ENCODE assay signal across 18 cellular contexts in genomic region chr12:119674560-119674959, GRCh38. TPM values are rescaled to one million over a fixed set of nuclear protein-coding genes. Genes with fewer than 3 reads are reported as not detected.
DNase-seq lines count a peak whose midpoint lies in the region; ATAC-seq and TF ChIP-seq lines count a peak whose summit lies in the region.
"Had no signal": no experiment of that assay in that cellular context is flagged by ENCODE, and none has a peak within 500 bp of the region (broad histone marks: within the 10 kb centered on the region; RNA-seq: fewer than 3 reads in every experiment).

No MANE protein-coding gene starts in this region.

- POLR2A ChIA-PET in activated CD4-positive, alpha-beta memory T cell treated with anti-CD3 and anti-CD28 coated beads for 36 hours (lab: Charles Lee): no interaction called here

- H3K4me1 Mint-ChIP-seq in activated CD4-positive, alpha-beta T cell treated with anti-CD3 and anti-CD28 coated beads, Interleukin-2, amount 10 ng/mL, durations not matched to agents 24 days and 14 days: peaks cover 51% of the 10 kb centered on the region
- H3K4me1 Mint-ChIP-seq in activated CD4-positive, alpha-beta memory T cell treated with anti-CD3 and anti-CD28 coated beads for 36 hours (ENCODE audit: low read depth): peaks cover 57% of the 10 kb centered on the region
- peaks cover 66% of the 10 kb centered on the region for H3K4me1 Mint-ChIP-seq in stimulated activated memory B cell treated with anti-CD40 and anti-IgM and Interleukin-4, amounts not matched to agents 10 μg/mL and 1 μg/mL and 100 μg/mL, for 72 hours
- H3K4me1 Mint-ChIP-seq in GM23338: peaks cover 10% of the 10 kb centered on the region

- intact Hi-C loops in activated CD4-positive, alpha-beta T cell treated with anti-CD3 and anti-CD28 coated beads, Interleukin-2, amount 10 ng/mL, durations not matched to agents 24 days and 14 days (cut with micrococcal nuclease): no loop called here
- intact Hi-C loops in activated CD4-positive, alpha-beta memory T cell treated with anti-CD3 and anti-CD28 coated beads for 36 hours (cut with micrococcal nuclease): loop anchor here (5.0 to 10.0 kb wide), 2 partner anchors 343 to 1640 kb away; no protein-coding TSS in a partner anchor

- no peak for TF ChIP-seq CTCF in GM23338 (conservative IDR thresholded peaks at IDR 0.05; ENCODE audit: low read depth in 2 of 2)

- H3K79me2 ChIP-seq in GM23338 (replicated peaks; ENCODE audit: insufficient read depth): peaks cover 24% of the 10 kb centered on the region

- peaks cover 68% of the 10 kb centered on the region for H3K36me3 ChIP-seq in GM23338 (ENCODE audit: insufficient read depth)

- peak overlapping the region; percentile 64 for H3K4me3 Mint-ChIP-seq in activated CD4-positive, alpha-beta T cell treated with anti-CD3 and anti-CD28 coated beads, Interleukin-2, amount 10 ng/mL, durations not matched to agents 24 days and 14 days
- H3K4me3 Mint-ChIP-seq in activated CD4-positive, alpha-beta memory T cell treated with anti-CD3 and anti-CD28 coated beads for 36 hours: no peak overlapping the region
- H3K4me3 Mint-ChIP-seq in stimulated activated memory B cell treated with anti-CD40 and anti-IgM and Interleukin-4, amounts not matched to agents 10 μg/mL and 1 μg/mL and 100 μg/mL, for 72 hours: no peak overlapping the region
- H3K4me3 Mint-ChIP-seq in GM23338: no peak overlapping the region
- H3K4me3 Mint-ChIP-seq: activated T-cell treated with anti-CD3 and anti-CD28 coated beads, Interleukin-2, amount 50 U/mL, for 4 hours; HFFc6 had no signal

- CTCF ChIA-PET in activated CD4-positive, alpha-beta memory T cell treated with anti-CD3 and anti-CD28 coated beads for 36 hours (lab: Charles Lee): interaction anchor here (1.1 to 1.4 kb wide), 2 partner anchors 106 to 231 kb away, joined by 3 read pairs; no protein-coding TSS in a partner anchor

- no peaks in the 10 kb centered on the region for H3K9me3 Mint-ChIP-seq in activated CD4-positive, alpha-beta T cell treated with anti-CD3 and anti-CD28 coated beads, Interleukin-2, amount 10 ng/mL, durations not matched to agents 24 days and 14 days
- no peaks in the 10 kb centered on the region for H3K9me3 Mint-ChIP-seq in activated CD4-positive, alpha-beta memory T cell treated with anti-CD3 and anti-CD28 coated beads for 36 hours
- H3K9me3 Mint-ChIP-seq in stimulated activated memory B cell treated with anti-CD40 and anti-IgM and Interleukin-4, amounts not matched to agents 10 μg/mL and 1 μg/mL and 100 μg/mL, for 72 hours: no peaks in the 10 kb centered on the region
- no peaks in the 10 kb centered on the region for H3K9me3 Mint-ChIP-seq in GM23338
- H3K9me3 Mint-ChIP-seq: activated T-cell treated with anti-CD3 and anti-CD28 coated beads, Interleukin-2, amount 50 U/mL, for 4 hours; HFFc6; T-helper 1 cell treated with Interleukin-12 subunit alpha and Interleukin-12 subunit beta and Interleukin-4 antibody, amounts not matched to agents 30 μg/mL and 1 μg/mL, for 36 hours had no signal

- H3F3A ChIP-seq in GM23338 (replicated peaks; ENCODE audit: low read depth): 0 out of 2 replicates have a peak, but pooled peaks cover 3% of the 10 kb centered on the region

- H3K27ac ChIP-seq in GM23338 (ENCODE audit: low read depth): no peak overlapping the region

- no peak overlapping the region for H3K4me2 ChIP-seq in GM23338

- H3K27me3 Mint-ChIP-seq in activated CD4-positive, alpha-beta T cell treated with anti-CD3 and anti-CD28 coated beads, Interleukin-2, amount 10 ng/mL, durations not matched to agents 24 days and 14 days: no peaks in the 10 kb centered on the region
- H3K27me3 Mint-ChIP-seq in activated CD4-positive, alpha-beta memory T cell treated with anti-CD3 and anti-CD28 coated beads for 36 hours: no peaks in the 10 kb centered on the region
- no peaks in the 10 kb centered on the region for H3K27me3 Mint-ChIP-seq in stimulated activated memory B cell treated with anti-CD40 and anti-IgM and Interleukin-4, amounts not matched to agents 10 μg/mL and 1 μg/mL and 100 μg/mL, for 72 hours
- peaks cover 2% of the 10 kb centered on the region for H3K27me3 Mint-ChIP-seq in GM23338 (ENCODE audit: insufficient read depth, low read depth, poor library complexity)

- no peak for DNase-seq in activated CD4-positive, alpha-beta T cell treated with anti-CD3 and anti-CD28 coated beads, Interleukin-2, amount 10 ng/mL, durations not matched to agents 24 days and 14 days
- no peak for DNase-seq in activated CD4-positive, alpha-beta T cell treated with anti-CD3 and anti-CD28 coated beads, Interleukin-2, amount 50 U/mL, for 48 hours
- DNase-seq in activated CD4-positive, alpha-beta memory T cell treated with anti-CD3 and anti-CD28 coated beads for 36 hours: no peak
- DNase-seq in GM23338 (ENCODE audit: low spot score) (no peak), NCI-H524 (lab: John Stamatoyannopoulos, UW) (no peak)
- DNase-seq: 8988T; activated CD4-positive, CD25-positive, alpha-beta regulatory T cell treated with anti-CD3 and anti-CD28 coated beads, Interleukin-2, amount 50 U/mL, for 72 hours; activated T-cell treated with anti-CD3 and anti-CD28 coated beads, Interleukin-2, amount 50 U/mL, for 4 hours; aorta; DMS53; HFFc6; left cardiac atrium; NCI-H82 had no signal

- no peak overlapping the region for H2AFZ ChIP-seq in GM23338

- no peaks in the 10 kb centered on the region for H3K27me3 ChIP-seq in GM23338 (ENCODE audit: insufficient read depth)
- H3K27me3 ChIP-seq: tibial nerve had no signal

- H3K4me1 ChIP-seq in GM23338 (ENCODE audit: insufficient read depth): no peaks in the 10 kb centered on the region

- peak; percentile 51 for ATAC-seq in esophagus mucosa
- ATAC-seq in stimulated activated memory B cell treated with anti-CD40 and anti-IgM and Interleukin-4, amounts not matched to agents 10 μg/mL and 1 μg/mL and 100 μg/mL, for 72 hours: no peak
- no peak for ATAC-seq in GM23338
- no peak for ATAC-seq in SK-N-SH treated with all-trans-retinoic acid at 6 μM for 48 hours
- ATAC-seq: activated T-cell treated with anti-CD3 and anti-CD28 coated beads, Interleukin-2, amount 50 U/mL, for 4 hours had no signal

- H3K36me3 Mint-ChIP-seq in activated CD4-positive, alpha-beta T cell treated with anti-CD3 and anti-CD28 coated beads, Interleukin-2, amount 10 ng/mL, durations not matched to agents 24 days and 14 days (ENCODE audit: low read depth): peaks cover 89% of the 10 kb centered on the region
- H3K36me3 Mint-ChIP-seq in activated CD4-positive, alpha-beta memory T cell treated with anti-CD3 and anti-CD28 coated beads for 36 hours: peaks cover 76% of the 10 kb centered on the region
- peaks cover 89% of the 10 kb centered on the region for H3K36me3 Mint-ChIP-seq in stimulated activated memory B cell treated with anti-CD40 and anti-IgM and Interleukin-4, amounts not matched to agents 10 μg/mL and 1 μg/mL and 100 μg/mL, for 72 hours
- peaks cover 99% of the 10 kb centered on the region for H3K36me3 Mint-ChIP-seq in GM23338 (ENCODE audit: low read depth)

- H3K4me3 ChIP-seq in GM23338: no peak overlapping the region
- H3K4me3 ChIP-seq: tibial nerve had no signal

- H3K27ac Mint-ChIP-seq in activated CD4-positive, alpha-beta T cell treated with anti-CD3 and anti-CD28 coated beads, Interleukin-2, amount 10 ng/mL, durations not matched to agents 24 days and 14 days: peak overlapping the region; percentile 89
- peak overlapping the region; percentile 92 for H3K27ac Mint-ChIP-seq in activated CD4-positive, alpha-beta memory T cell treated with anti-CD3 and anti-CD28 coated beads for 36 hours
- H3K27ac Mint-ChIP-seq in stimulated activated memory B cell treated with anti-CD40 and anti-IgM and Interleukin-4, amounts not matched to agents 10 μg/mL and 1 μg/mL and 100 μg/mL, for 72 hours: peak overlapping the region; percentile 94
- H3K27ac Mint-ChIP-seq in GM23338: no peak overlapping the region
- H3K27ac Mint-ChIP-seq: HFFc6 had no signal

- no peaks in the 10 kb centered on the region for H3K9me2 ChIP-seq in GM23338 (ENCODE audit: insufficient read depth)

- peaks cover 38% of the 10 kb centered on the region; the same call in 1 of the 2 replicates for H4K20me1 ChIP-seq in GM23338 (replicated peaks; ENCODE audit: insufficient read depth)

TF ChIP-seq in GM23338, 12 proteins besides CTCF, POLR2A, EP300 and RAD21:
- no peak for TF ChIP-seq NANOG (IDR thresholded peaks at IDR 0.05; ENCODE audit: borderline replicate concordance)
- TF ChIP-seq EZH2 (IDR thresholded peaks at IDR 0.05; ENCODE audit: low read depth, unreplicated experiment): no peak
- no peak for TF ChIP-seq EZH2phosphoT487 (IDR thresholded peaks at IDR 0.05; ENCODE audit: unreplicated experiment)

TF ChIP-seq in SK-N-SH treated with all-trans-retinoic acid at 6 μM for 48 hours, 23 proteins besides CTCF, POLR2A, EP300 and RAD21:
- TF ChIP-seq ZFP30 (CRISPR knock-in tag; IDR thresholded peaks at IDR 0.05): no peak

RNA-seq across cellular contexts. Expression of gene PRKAB1, which starts 6.6 kb away (rescaled TPM):
- total RNA-seq in activated CD4-positive, alpha-beta T cell treated with anti-CD3 and anti-CD28 coated beads, Interleukin-2, amount 10 ng/mL, durations not matched to agents 24 days and 14 days: 27.5 and 33.3 TPM in 2 replicates
- total RNA-seq in activated CD4-positive, alpha-beta memory T cell treated with anti-CD3 and anti-CD28 coated beads for 36 hours: 10 to 100 TPM; 27.3 to 29.3 TPM
- 26.8 TPM for total RNA-seq in esophagus mucosa
- 26.3 and 31.0 TPM in 2 replicates for total RNA-seq in GM23338 (2014; rRNA removed; shearing (Covaris generic))
- polyA plus RNA-seq in GM23338 (2016; fragmentation: Nextera tagmentation; extraction: Ambion mirVana): 13.1 and 16.3 TPM in 2 replicates
